18 cellular contexts compared by ENCODE assay signal in the genomic region with DNA sequence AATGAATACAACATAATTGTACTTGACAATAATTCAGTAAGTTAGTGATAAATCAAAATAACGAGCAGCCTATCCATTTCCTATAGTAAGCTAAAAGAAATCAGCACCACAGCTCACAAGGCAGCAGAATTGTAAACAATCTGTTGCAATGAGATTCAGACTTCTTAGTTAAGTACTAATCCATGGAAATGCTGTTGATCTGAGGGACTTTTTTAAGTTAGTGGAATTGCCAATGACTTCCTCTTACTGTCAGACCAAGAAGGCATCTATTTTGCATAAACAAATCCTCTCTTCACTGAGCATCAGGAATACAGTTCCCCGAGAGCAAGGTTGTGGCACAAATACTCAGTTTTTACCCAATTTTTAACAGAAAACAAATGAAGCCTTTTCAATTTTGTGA.
DNase-seq lines count a peak whose midpoint lies in the region; TF ChIP-seq lines count a peak whose summit lies in the region.
"Had no signal": no experiment of that assay in that cellular context is flagged by ENCODE, and none has a peak within 500 bp of the region (broad histone marks: within the 10 kb centered on the region; RNA-seq: fewer than 3 reads in every experiment).

No MANE protein-coding gene starts in this region.

- H3K36me3 ChIP-seq in Karpas-422 (ENCODE audit: insufficient read depth, low read length) (no peaks in the 10 kb centered on the region), colonic mucosa (no peaks in the 10 kb centered on the region)
- H3K36me3 ChIP-seq: upper lobe of left lung had no signal

- H3K27ac Mint-ChIP-seq in progenitor cell of endocrine pancreas: peak overlapping the region; percentile 94
- H3K27ac Mint-ChIP-seq: activated naive CD4-positive, alpha-beta T cell treated with anti-CD3 and anti-CD28 coated beads, Interleukin-2, amount 50 U/mL, for 24 hours; CD4-positive, alpha-beta T cell had no signal

- H2AFZ ChIP-seq in Karpas-422 (ENCODE audit: low read length): no peak overlapping the region

- H3K4me2 ChIP-seq in Karpas-422 (ENCODE audit: low read depth, low read length, poor library complexity, severe bottlenecking): peak overlapping the region; percentile 9

- H3K9ac ChIP-seq in Karpas-422 (ENCODE audit: low read length) (no peak overlapping the region), colonic mucosa (ENCODE audit: low read depth in 2 of 2, low read length in 2 of 2) (peak overlapping the region in 1 of 2 donors; percentile 15)

- H3K9me2 ChIP-seq in Karpas-422 (replicated peaks; ENCODE audit: insufficient read depth, low read length): no peaks in the 10 kb centered on the region

- H3K27me3 ChIP-seq in Karpas-422 (ENCODE audit: low read length): no peaks in the 10 kb centered on the region
- H3K27me3 ChIP-seq in colonic mucosa: no peaks in the 10 kb centered on the region
- H3K27me3 ChIP-seq: cardiac muscle cell, upper lobe of left lung had no signal

- no peaks in the 10 kb centered on the region for H3K79me2 ChIP-seq in Karpas-422 (ENCODE audit: low read length)

- H3K4me3 ChIP-seq in Karpas-422 (ENCODE audit: low read length) (no peak overlapping the region), colonic mucosa (no peak overlapping the region)
- H3K4me3 ChIP-seq: cardiac muscle cell, upper lobe of left lung had no signal

- H4K20me1 ChIP-seq in Karpas-422 (ENCODE audit: insufficient read depth, low read depth, low read length): no peaks in the 10 kb centered on the region

- no peaks in the 10 kb centered on the region for H3K27me3 Mint-ChIP-seq in progenitor cell of endocrine pancreas
- H3K27me3 Mint-ChIP-seq: activated naive CD4-positive, alpha-beta T cell treated with anti-CD3 and anti-CD28 coated beads, Interleukin-2, amount 50 U/mL, for 24 hours; CD4-positive, alpha-beta T cell had no signal

- no peaks in the 10 kb centered on the region for H3K9me3 Mint-ChIP-seq in progenitor cell of endocrine pancreas (ENCODE audit: low read depth)
- H3K9me3 Mint-ChIP-seq: activated naive CD4-positive, alpha-beta T cell treated with anti-CD3 and anti-CD28 coated beads, Interleukin-2, amount 50 U/mL, for 24 hours; CD4-positive, alpha-beta T cell had no signal

- peaks cover 9% of the 10 kb centered on the region for H3K36me3 Mint-ChIP-seq in progenitor cell of endocrine pancreas (ENCODE audit: insufficient read depth)
- H3K36me3 Mint-ChIP-seq: activated naive CD4-positive, alpha-beta T cell treated with anti-CD3 and anti-CD28 coated beads, Interleukin-2, amount 50 U/mL, for 24 hours had no signal

- H3K4me3 Mint-ChIP-seq in progenitor cell of endocrine pancreas (ENCODE audit: low read depth): no peak overlapping the region
- H3K4me3 Mint-ChIP-seq: activated naive CD4-positive, alpha-beta T cell treated with anti-CD3 and anti-CD28 coated beads, Interleukin-2, amount 50 U/mL, for 24 hours; CD4-positive, alpha-beta T cell had no signal

- intact Hi-C loops in colonic mucosa (cut with DNase I): no loop called here

- TF ChIP-seq CTCF in colonic mucosa (IDR thresholded peaks at IDR 0.05): no peak
- TF ChIP-seq CTCF in progenitor cell of endocrine pancreas (IDR thresholded peaks at IDR 0.05; ENCODE audit: unreplicated experiment): no peak

- H3K4me1 ChIP-seq in Karpas-422 (ENCODE audit: low read length): peaks cover 7% of the 10 kb centered on the region
- peaks cover 4% of the 10 kb centered on the region for H3K4me1 ChIP-seq in colonic mucosa

- DNase-seq in DMS153 (lab: John Stamatoyannopoulos, UW) (peak; percentile 41), DMS153 treated with DMSO at 0.1 percent for 48 hours (lab: John Stamatoyannopoulos, UW; ENCODE audit: unreplicated experiment) (no peak), Karpas-422 (no peak), colonic mucosa (no peak), progenitor cell of endocrine pancreas (ENCODE audit: low spot score, unreplicated experiment) (no peak), NCI-H2081 treated with DMSO at 0.1 percent for 48 hours (lab: John Stamatoyannopoulos, UW) (no peak), NCI-H2171 (lab: John Stamatoyannopoulos, UW) (no peak)
- DNase-seq in activated CD4-positive, alpha-beta T cell treated with anti-CD3 and anti-CD28 coated beads, Interleukin-2, amount 50 U/mL, for 48 hours: no peak
- DNase-seq: 8988T; aorta; CD4-positive, alpha-beta T cell; cortex of kidney; kidney; PC-3; Right ventricle myocardium superior had no signal

- no peak overlapping the region for H3K27ac ChIP-seq in Karpas-422 (ENCODE audit: low read length)
- peak overlapping the region; percentile 53 for H3K27ac ChIP-seq in colonic mucosa
- H3K27ac ChIP-seq: cardiac muscle cell, upper lobe of left lung had no signal

- peaks cover 50% of the 10 kb centered on the region for H3K4me1 Mint-ChIP-seq in progenitor cell of endocrine pancreas (ENCODE audit: low read depth)
- H3K4me1 Mint-ChIP-seq: activated naive CD4-positive, alpha-beta T cell treated with anti-CD3 and anti-CD28 coated beads, Interleukin-2, amount 50 U/mL, for 24 hours had no signal

- H3K9me3 ChIP-seq in Karpas-422 (ENCODE audit: low read length) (no peaks in the 10 kb centered on the region), colonic mucosa (no peaks in the 10 kb centered on the region)
- H3K9me3 ChIP-seq: upper lobe of left lung had no signal
